Comparison of ENCODE assay signal across 16 cellular contexts in genomic region chr5:113523168-113523567, GRCh38.
"Had no signal": no experiment of that assay in that cellular context is flagged by ENCODE, and none has a peak within 500 bp of the region (broad histone marks: within the 10 kb centered on the region; RNA-seq: fewer than 3 reads in every experiment).

No MANE protein-coding gene starts in this region.

- H3K27me3 ChIP-seq: foreskin keratinocyte, right atrium auricular region, stomach had no signal

- H3K9me3 Mint-ChIP-seq: activated CD4-positive, alpha-beta memory T cell treated with anti-CD3 and anti-CD28 coated beads for 36 hours; natural killer cell had no signal

- H3K27ac Mint-ChIP-seq: activated CD4-positive, alpha-beta memory T cell treated with anti-CD3 and anti-CD28 coated beads for 36 hours had no signal

- H3K9me3 ChIP-seq: right atrium auricular region, stomach, thoracic aorta had no signal

- DNase-seq: activated CD4-positive, alpha-beta memory T cell treated with anti-CD3 and anti-CD28 coated beads for 36 hours; activated effector memory CD4-positive, alpha-beta T cell treated with Interleukin-2 at 50 U/mL for 16 hours; foreskin keratinocyte; head of caudate nucleus; left colon; natural killer cell; stimulated activated CD4-positive, alpha-beta T cell treated with anti-CD3 and anti-CD28 coated beads, Interleukin-4, amount 100 ng/mL, for 4 hours; stomach; T1000 had no signal

- H3K4me3 Mint-ChIP-seq: activated CD4-positive, alpha-beta memory T cell treated with anti-CD3 and anti-CD28 coated beads for 36 hours; natural killer cell had no signal

- H3K4me3 ChIP-seq: lung, right atrium auricular region, skin epidermis, stomach, thoracic aorta had no signal

- H3K36me3 Mint-ChIP-seq: natural killer cell had no signal

- H3K4me1 ChIP-seq: foreskin keratinocyte had no signal

- H3K27me3 Mint-ChIP-seq: activated CD4-positive, alpha-beta memory T cell treated with anti-CD3 and anti-CD28 coated beads for 36 hours had no signal

- H3K27ac ChIP-seq: foreskin keratinocyte, right atrium auricular region, skin epidermis, stomach, thoracic aorta had no signal

- ATAC-seq: foreskin keratinocyte, left colon, natural killer cell had no signal

- H3K36me3 ChIP-seq: right atrium auricular region, thoracic aorta had no signal

- FAIRE-seq: astrocyte, endothelial cell of umbilical vein, urothelium cell line had no signal
